8 cellular contexts compared by ENCODE assay signal in genomic region chr17:979211-979538, GRCh38. TPM values are rescaled to one million over a fixed set of nuclear protein-coding genes. Genes with fewer than 3 reads are reported as not detected.
A peak's percentile ranks its signal among the peaks of the same experiment; 100 is the strongest.
DNase-seq lines count a peak whose midpoint lies in the region; ATAC-seq and TF ChIP-seq lines count a peak whose summit lies in the region.

No MANE protein-coding gene starts in this region.

- H2AFZ ChIP-seq in HCT116 (ENCODE audit: low read depth, low read length, poor library complexity, severe bottlenecking), result no peak overlapping the region

- peaks cover 21 to 55% of the 10 kb centered on the region in 2 experiments for H3K4me1 ChIP-seq in HCT116 (ENCODE audit: control insufficient read depth in 1 of 2, insufficient read depth in 2 of 2, low read length in 2 of 2)
- H3K4me1 ChIP-seq in right atrium auricular region, result peaks cover 0 to 28% of the 10 kb centered on the region in 2 donors

- H3K27me3 ChIP-seq in HCT116 (ENCODE audit: insufficient read depth, low read length) (no peaks in the 10 kb centered on the region), right atrium auricular region (no peaks in the 10 kb centered on the region)

- no TSS peak for BruUV-seq in HCT116 (replicated peaks; lab: Mats Ljungman, UMichigan)

- peak overlapping the region; percentile 62 to 66 for H3K4me3 ChIP-seq in HCT116 (replicated peaks in 1 of 2; ENCODE audit: low read depth in 1 of 2, low read length in 2 of 2)
- H3K4me3 ChIP-seq in SK-N-MC, result peak overlapping the region; percentile 83
- peak overlapping the region; percentile 70 to 81 for H3K4me3 ChIP-seq in right atrium auricular region

- peaks cover 38% of the 10 kb centered on the region for H3K27me3 Mint-ChIP-seq in activated T-cell treated with anti-CD3 and anti-CD28 coated beads, Interleukin-2, amount 50 U/mL, for 24 hours

- H3K4me3 Mint-ChIP-seq in activated T-cell treated with anti-CD3 and anti-CD28 coated beads, Interleukin-2, amount 50 U/mL, for 24 hours, result no peak overlapping the region

- H3K27ac Mint-ChIP-seq in activated T-cell treated with anti-CD3 and anti-CD28 coated beads, Interleukin-2, amount 50 U/mL, for 24 hours, result no peak overlapping the region

- no peak for TF ChIP-seq RAD21 in HCT116 (IDR thresholded peaks at IDR 0.05; ENCODE audit: low read depth)

- H3K36me3 ChIP-seq in HCT116 (ENCODE audit: control insufficient read depth in 1 of 2, insufficient read depth in 2 of 2, low read length in 2 of 2), result no peaks in the 10 kb centered on the region
- no peaks in the 10 kb centered on the region for H3K36me3 ChIP-seq in SK-N-MC (ENCODE audit: insufficient read depth, low read length)
- H3K36me3 ChIP-seq in right atrium auricular region, result no peaks in the 10 kb centered on the region

- RAD21 ChIA-PET in HCT116 (lab: Charles Lee; ENCODE audit: low non-redundant PET in 1 of 2, low total read pairs in 2 of 2, uncharacterized antibody in 2 of 2, unreplicated experiment in 2 of 2), result interaction anchor here (0.7 to 2.5 kb wide), 4 partner anchors 41 to 137 kb away, joined by 3 to 10 read pairs (median 6); no protein-coding TSS in a partner anchor

- H3K4me1 Mint-ChIP-seq in activated T-cell treated with anti-CD3 and anti-CD28 coated beads, Interleukin-2, amount 50 U/mL, for 24 hours (ENCODE audit: low read depth), result peaks cover 14% of the 10 kb centered on the region

- TF ChIP-seq POLR2A in HCT116 (IDR thresholded peaks at IDR 0.05; ENCODE audit: borderline replicate concordance, extremely low read depth, insufficient read depth, insufficient read length), result no peak

- H3K9me3 Mint-ChIP-seq in activated T-cell treated with anti-CD3 and anti-CD28 coated beads, Interleukin-2, amount 50 U/mL, for 24 hours, result no peaks in the 10 kb centered on the region

- H4K20me1 ChIP-seq in HCT116 (ENCODE audit: insufficient read depth), result no peaks in the 10 kb centered on the region; the same call in 1 of the 2 replicates

- peaks cover 47% of the 10 kb centered on the region for H3K79me2 ChIP-seq in HCT116 (ENCODE audit: insufficient read depth, low read length)

- H3K4me2 ChIP-seq in HCT116 (ENCODE audit: low read length), result peak overlapping the region; percentile 63; the same call in 1 of the 2 replicates

- DNase-seq in HCT116 (ENCODE audit: low read depth, low spot score), result no peak
- no peak for DNase-seq in SK-N-MC (ENCODE audit: low read depth, low spot score)
- DNase-seq in right atrium auricular region (ENCODE audit: low spot score), result no peak
- no peak for DNase-seq in stimulated activated naive CD8-positive, alpha-beta T cell treated with anti-CD3 and anti-CD28 coated beads, Interleukin-15, Interleukin-2, amounts not matched to agents 100 U/mL and 50 U/mL, for 24 hours
- DNase-seq in activated T-cell treated with anti-CD3 and anti-CD28 coated beads, Interleukin-2, amount 50 U/mL, for 24 hours, result no peak
- DNase-seq in AG08396 (ENCODE audit: low spot score), result no peak
- DNase-seq in activated CD8-positive, alpha-beta memory T cell treated with anti-CD3 and anti-CD28 coated beads, Interleukin-2, amount 50 U/mL, for 4 hours, result no peak
- no peak for DNase-seq in GM13976 (ENCODE audit: low spot score)

- H3K9me2 ChIP-seq in HCT116 (ENCODE audit: insufficient read depth), result no peaks in the 10 kb centered on the region

- intact Hi-C loops in HCT116 (cut with micrococcal nuclease), result loop anchor here (1.0 kb wide), 1 partner anchor 100 kb away; no protein-coding TSS in a partner anchor

- in situ Hi-C loops in GM13976 (cut with MboI; ENCODE audit: low sequenced_read_pairs, unreplicated experiment), result no loop called here

- no peaks in the 10 kb centered on the region for H3K9me3 ChIP-seq in HCT116 (ENCODE audit: control insufficient read depth in 1 of 2, insufficient read depth in 1 of 2, low read depth in 1 of 2, low read length in 2 of 2)
- no peaks in the 10 kb centered on the region for H3K9me3 ChIP-seq in SK-N-MC (ENCODE audit: low read depth, low read length)
- no peaks in the 10 kb centered on the region for H3K9me3 ChIP-seq in right atrium auricular region

- H3K27ac ChIP-seq in HCT116 (ENCODE audit: low read depth, low read length) (peak overlapping the region; percentile 75; the same call in 1 of the 2 replicates), SK-N-MC (no peak overlapping the region), right atrium auricular region (peak overlapping the region; percentile 62 to 73)

- CTCF ChIA-PET in HCT116 (lab: Charles Lee), result interaction anchor here (0.9 to 3.9 kb wide), 6 partner anchors 18 to 567 kb away, joined by 3 to 87 read pairs (median 24); partner anchors contain the start of gene TIMM22

- peak overlapping the region; percentile 62 for H3K9ac ChIP-seq in HCT116 (ENCODE audit: low read length)
- H3K9ac ChIP-seq in SK-N-MC (ENCODE audit: insufficient read length), result no peak overlapping the region

- POLR2A ChIA-PET in HCT116 (lab: Charles Lee), result interaction anchor here (1.0 to 1.9 kb wide), 4 partner anchors 17 to 182 kb away, joined by 3 to 7 read pairs (median 3); partner anchors contain the start of gene TIMM22

- TF ChIP-seq CTCF in HCT116 (IDR thresholded peaks at IDR 0.05 in 2 of 3, conservative IDR thresholded peaks at IDR 0.05 in 1 of 3; ENCODE audit: borderline replicate concordance in 1 of 3, insufficient read depth in 1 of 3, low read depth in 2 of 3, low read length in 2 of 3), result no peak
- no peak for TF ChIP-seq CTCF in right atrium auricular region (IDR thresholded peaks at IDR 0.05)
- TF ChIP-seq CTCF in GM13976 (IDR thresholded peaks at IDR 0.05; ENCODE audit: borderline replicate concordance, control extremely low read depth, extremely low read depth, insufficient read depth, missing control alignments), result no peak

- H3K36me3 Mint-ChIP-seq in activated T-cell treated with anti-CD3 and anti-CD28 coated beads, Interleukin-2, amount 50 U/mL, for 24 hours (ENCODE audit: low read depth), result no peaks in the 10 kb centered on the region

- ATAC-seq in HCT116, result peak; percentile 41
- ATAC-seq in stimulated activated naive CD8-positive, alpha-beta T cell treated with anti-CD3 and anti-CD28 coated beads, Interleukin-15, Interleukin-2, amounts not matched to agents 100 U/mL and 50 U/mL, for 24 hours, result peak; percentile 5

TF ChIP-seq in HCT116, 20 proteins besides CTCF, POLR2A, EP300 and RAD21:
- TF ChIP-seq MAX (IDR thresholded peaks at IDR 0.05) (no peak), ZFX (IDR thresholded peaks at IDR 0.05) (no peak), JUND (IDR thresholded peaks at IDR 0.05) (no peak), CEBPB (IDR thresholded peaks at IDR 0.05; ENCODE audit: low read depth) (no peak), POLR2AphosphoS5 (IDR thresholded peaks at IDR 0.05; ENCODE audit: low read depth, low read length) (no peak), SP1 (IDR thresholded peaks at IDR 0.05; ENCODE audit: low read depth) (no peak), EGR1 (IDR thresholded peaks at IDR 0.05; ENCODE audit: low read depth) (no peak), ELF1 (IDR thresholded peaks at IDR 0.05; ENCODE audit: borderline replicate concordance, low read depth) (no peak), EZH2 (IDR thresholded peaks at IDR 0.05) (no peak), YY1 (IDR thresholded peaks at IDR 0.05; ENCODE audit: extremely low read depth, insufficient replicate concordance, low read depth, low read length) (no peak), EZH2phosphoT487 (IDR thresholded peaks at IDR 0.05; ENCODE audit: borderline replicate concordance) (no peak), TCF7L2 (IDR thresholded peaks at IDR 0.05; ENCODE audit: borderline replicate concordance, extremely low read depth, insufficient read depth, insufficient read length) (no peak), SRF (IDR thresholded peaks at IDR 0.05; ENCODE audit: low read depth) (no peak), ZNF274 (IDR thresholded peaks at IDR 0.05; ENCODE audit: low read depth, low read length) (no peak), SIN3A (IDR thresholded peaks at IDR 0.05; ENCODE audit: low read depth) (no peak)
- TF ChIP-seq, protein P1, sequence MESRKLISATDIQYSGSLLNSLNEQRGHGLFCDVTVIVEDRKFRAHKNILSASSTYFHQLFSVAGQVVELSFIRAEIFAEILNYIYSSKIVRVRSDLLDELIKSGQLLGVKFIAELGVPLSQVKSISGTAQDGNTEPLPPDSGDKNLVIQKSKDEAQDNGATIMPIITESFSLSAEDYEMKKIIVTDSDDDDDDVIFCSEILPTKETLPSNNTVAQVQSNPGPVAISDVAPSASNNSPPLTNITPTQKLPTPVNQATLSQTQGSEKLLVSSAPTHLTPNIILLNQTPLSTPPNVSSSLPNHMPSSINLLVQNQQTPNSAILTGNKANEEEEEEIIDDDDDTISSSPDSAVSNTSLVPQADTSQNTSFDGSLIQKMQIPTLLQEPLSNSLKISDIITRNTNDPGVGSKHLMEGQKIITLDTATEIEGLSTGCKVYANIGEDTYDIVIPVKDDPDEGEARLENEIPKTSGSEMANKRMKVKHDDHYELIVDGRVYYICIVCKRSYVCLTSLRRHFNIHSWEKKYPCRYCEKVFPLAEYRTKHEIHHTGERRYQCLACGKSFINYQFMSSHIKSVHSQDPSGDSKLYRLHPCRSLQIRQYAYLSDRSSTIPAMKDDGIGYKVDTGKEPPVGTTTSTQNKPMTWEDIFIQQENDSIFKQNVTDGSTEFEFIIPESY (IDR thresholded peaks at IDR 0.05; ENCODE audit: extremely low read depth, insufficient replicate concordance, low read length), result no peak

RNA-seq across cellular contexts. Expression of gene NXN, which starts 0.4 kb away (rescaled TPM):
- total RNA-seq in HCT116 (2021; ENCODE audit: unreplicated experiment) (83.7 TPM), right atrium auricular region (10 to 100 TPM; 15.6 to 17.5 TPM)
- polyA plus RNA-seq in HCT116 (2012), result 60.7 and 64.7 TPM in 2 replicates

RNA-seq across cellular contexts. Expression of gene TIMM22, which starts 17.8 kb away (rescaled TPM):
- total RNA-seq in HCT116 (2021; ENCODE audit: unreplicated experiment) (14.0 TPM), right atrium auricular region (10 to 100 TPM; 14.8 to 15.4 TPM)
- polyA plus RNA-seq in HCT116 (2012), result 8.4 and 9.6 TPM in 2 replicates
